ENCODE assay signal across 11 cellular contexts in the genomic region with DNA sequence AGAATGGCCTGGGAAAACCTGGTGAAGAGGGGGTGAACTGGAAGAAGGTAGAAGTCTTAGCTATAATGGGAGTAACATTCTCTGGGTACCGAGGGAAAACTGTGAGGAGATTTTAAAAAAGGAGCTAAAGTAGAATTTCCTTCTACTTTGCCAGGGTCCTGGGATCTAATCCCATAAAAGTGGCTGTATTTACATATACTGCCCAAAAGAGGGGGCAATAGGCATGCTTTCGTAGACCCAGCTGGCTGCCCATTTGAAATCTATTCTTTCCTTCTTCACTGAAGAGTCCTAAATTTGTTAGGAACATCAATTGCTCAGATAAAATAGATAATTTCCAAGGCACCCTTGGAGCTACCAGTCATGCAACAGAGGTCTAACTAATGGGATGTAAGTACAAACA.
DNase-seq lines count a peak whose midpoint lies in the region; ATAC-seq, FAIRE-seq and TF ChIP-seq lines count a peak whose summit lies in the region.
"Had no signal": no experiment of that assay in that cellular context is flagged by ENCODE, and none has a peak within 500 bp of the region (broad histone marks: within the 10 kb centered on the region; RNA-seq: fewer than 3 reads in every experiment).

No MANE protein-coding gene starts in this region.

- 100% methylated on average over 1 of the region's 2 CpGs for WGBS in mesenchymal stem cell

- no peak for TF ChIP-seq CTCF in gastrocnemius medialis (IDR thresholded peaks at IDR 0.05 in 4 of 5, conservative IDR thresholded peaks at IDR 0.05 in 1 of 5)

- H3K4me1 ChIP-seq in adipocyte (ENCODE audit: control insufficient read depth, insufficient read depth, low read length) (no peaks in the 10 kb centered on the region), mesenchymal stem cell (ENCODE audit: control insufficient read depth, insufficient read depth, low read depth, low read length) (no peaks in the 10 kb centered on the region), gastrocnemius medialis (no peaks in the 10 kb centered on the region)
- H3K4me1 ChIP-seq: BLaER1 had no signal

- no peaks in the 10 kb centered on the region for H3K27me3 ChIP-seq in adipocyte (replicated peaks; ENCODE audit: control insufficient read depth, insufficient read depth, low read length)
- no peaks in the 10 kb centered on the region for H3K27me3 ChIP-seq in mesenchymal stem cell (ENCODE audit: control insufficient read depth in 1 of 2, insufficient read depth in 1 of 2, low read length in 2 of 2)
- no peaks in the 10 kb centered on the region for H3K27me3 ChIP-seq in gastrocnemius medialis
- no peaks in the 10 kb centered on the region for H3K27me3 ChIP-seq in MG63
- H3K27me3 ChIP-seq: BLaER1 had no signal

- TF ChIP-seq POLR2A in gastrocnemius medialis (IDR thresholded peaks at IDR 0.05) = no peak
- TF ChIP-seq POLR2A in GM12891 (IDR thresholded peaks at IDR 0.05; ENCODE audit: low read depth, low read length) = no peak

- no peak overlapping the region for H2AFZ ChIP-seq in mesenchymal stem cell (ENCODE audit: low read depth, low read length)

- H3K14ac ChIP-seq in mesenchymal stem cell (ENCODE audit: low read length in 2 of 2) = no peak overlapping the region

- H4K91ac ChIP-seq in mesenchymal stem cell (ENCODE audit: low read length) = no peak overlapping the region

- no peak overlapping the region for H3K4me3 ChIP-seq in adipocyte (ENCODE audit: low read length)
- H3K4me3 ChIP-seq in mesenchymal stem cell (ENCODE audit: insufficient read depth in 1 of 2, low read depth in 1 of 2, low read length in 2 of 2) = no peak overlapping the region
- no peak overlapping the region for H3K4me3 ChIP-seq in gastrocnemius medialis
- no peak overlapping the region for H3K4me3 ChIP-seq in MG63
- H3K4me3 ChIP-seq: BLaER1, skin epidermis had no signal

- H3K23ac ChIP-seq in mesenchymal stem cell (ENCODE audit: low read length in 2 of 2) = no peak overlapping the region

- H3K36me3 ChIP-seq in adipocyte (ENCODE audit: control insufficient read depth, insufficient read depth, low read length, severe bottlenecking) (peaks cover 25% of the 10 kb centered on the region), mesenchymal stem cell (ENCODE audit: control insufficient read depth in 1 of 2, insufficient read depth in 2 of 2, low read depth in 1 of 2, low read length in 2 of 2) (peaks cover 7 to 20% of the 10 kb centered on the region in 2 experiments), gastrocnemius medialis (peaks cover 0 to 26% of the 10 kb centered on the region in 2 donors), MG63 (peaks cover 22% of the 10 kb centered on the region)

- no peak for FAIRE-seq in HTR-8/SVneo (lab: Jason Lieb, UNC)
- no peak for FAIRE-seq in GM12891 (lab: Jason Lieb, UNC)

- H2BK12ac ChIP-seq in mesenchymal stem cell (ENCODE audit: low read length in 2 of 2) = no peak overlapping the region

- H3K27ac ChIP-seq in mesenchymal stem cell (ENCODE audit: low read length, poor library complexity, severe bottlenecking) (no peak overlapping the region), gastrocnemius medialis (no peak overlapping the region)
- H3K27ac ChIP-seq: BLaER1, skin epidermis had no signal

- peaks cover 4% of the 10 kb centered on the region for H3K79me1 ChIP-seq in mesenchymal stem cell (replicated peaks; ENCODE audit: low read length, poor library complexity, severe bottlenecking)

- DNase-seq in DMS79 treated with DMSO at 0.1 percent for 48 hours (lab: John Stamatoyannopoulos, UW) (peak; percentile 1), DMS79 (lab: John Stamatoyannopoulos, UW) (no peak), HTR-8/SVneo (ENCODE audit: insufficient read length, low spot score) (peak; percentile 26), adipocyte (ENCODE audit: low read depth) (peak; percentile 69), mesenchymal stem cell (peak; percentile 28), gastrocnemius medialis (no peak), GM12891 (ENCODE audit: insufficient read length, low spot score) (no peak), MG63 (no peak)
- DNase-seq: activated B cell treated with CpG ODN at 0.5 μM for 24 hours had no signal

- H2BK5ac ChIP-seq in mesenchymal stem cell (ENCODE audit: low read depth, low read length, poor library complexity, severe bottlenecking) = no peak overlapping the region

- H3K4ac ChIP-seq in mesenchymal stem cell (ENCODE audit: low read depth in 1 of 2, low read length in 2 of 2) = no peak overlapping the region

- H3K4me2 ChIP-seq in mesenchymal stem cell (ENCODE audit: low read length, poor library complexity, severe bottlenecking) = no peak overlapping the region
- H3K4me2 ChIP-seq: BLaER1 had no signal

- H3K9me3 ChIP-seq in adipocyte (ENCODE audit: control insufficient read depth, low read length) (no peaks in the 10 kb centered on the region), mesenchymal stem cell (ENCODE audit: control insufficient read depth, low read length) (no peaks in the 10 kb centered on the region), gastrocnemius medialis (no peaks in the 10 kb centered on the region), MG63 (no peaks in the 10 kb centered on the region)
- H3K9me3 ChIP-seq: BLaER1 had no signal

- H3K9ac ChIP-seq in adipocyte (ENCODE audit: low read length) (no peak overlapping the region), mesenchymal stem cell (ENCODE audit: low read length) (no peak overlapping the region)
- H3K9ac ChIP-seq: BLaER1 had no signal

- no peak overlapping the region for H4K8ac ChIP-seq in mesenchymal stem cell (ENCODE audit: low read length)

- no peak overlapping the region for H3K18ac ChIP-seq in mesenchymal stem cell (ENCODE audit: low read depth in 1 of 2, low read length in 2 of 2)

- no peak overlapping the region for H2BK15ac ChIP-seq in mesenchymal stem cell (ENCODE audit: low read depth, poor library complexity, severe bottlenecking)

- intact Hi-C loops in gastrocnemius medialis (cut with DNase I; ENCODE audit: low total_unique reads) = loop anchor here (5.0 kb wide), 1 partner anchor 584 kb away; no protein-coding TSS in a partner anchor

- no peak overlapping the region for H2BK120ac ChIP-seq in mesenchymal stem cell (ENCODE audit: low read depth, low read length)

- in situ Hi-C loops in gastrocnemius medialis (cut with MboI; ENCODE audit: low sequenced_read_pairs in 4 of 4) = loop anchor here in 1 of 4 donors (25.0 kb wide), 1 partner anchor 261 kb away; a partner anchor contains a TSS

- no peak for ATAC-seq in gastrocnemius medialis

- no peak overlapping the region for H2AK5ac ChIP-seq in mesenchymal stem cell (ENCODE audit: low read length, severe bottlenecking)

TF ChIP-seq in GM12891, 5 proteins besides CTCF, POLR2A, EP300 and RAD21:
- TF ChIP-seq SPI1 (IDR thresholded peaks at IDR 0.05; ENCODE audit: low read depth, low read length) = no peak
- TF ChIP-seq POLR2AphosphoS5 (IDR thresholded peaks at IDR 0.05; ENCODE audit: low read depth, low read length) = no peak
- TF ChIP-seq TAF1 (IDR thresholded peaks at IDR 0.05; ENCODE audit: low read depth, low read length) = no peak
- TF ChIP-seq PAX5 (IDR thresholded peaks at IDR 0.05; ENCODE audit: insufficient read depth, low read length, severe bottlenecking) = no peak
- TF ChIP-seq POU2F2 (IDR thresholded peaks at IDR 0.05; ENCODE audit: low read depth, low read length) = no peak

Comparison
In these comparisons a context has a peak if more than half of its experiments do, and no peak if none do; other contexts are left out.
1. DNase-seq: peak in DMS79 treated with DMSO at 0.1 percent for 48 hours (single experiment), HTR-8/SVneo (single experiment), adipocyte (single experiment) and mesenchymal stem cell (single experiment); none in DMS79 (single experiment), gastrocnemius medialis (0 of 2), GM12891 (single experiment) and MG63 (single experiment).